Comparison of ENCODE assay signal across 8 cellular contexts in the genomic region with DNA sequence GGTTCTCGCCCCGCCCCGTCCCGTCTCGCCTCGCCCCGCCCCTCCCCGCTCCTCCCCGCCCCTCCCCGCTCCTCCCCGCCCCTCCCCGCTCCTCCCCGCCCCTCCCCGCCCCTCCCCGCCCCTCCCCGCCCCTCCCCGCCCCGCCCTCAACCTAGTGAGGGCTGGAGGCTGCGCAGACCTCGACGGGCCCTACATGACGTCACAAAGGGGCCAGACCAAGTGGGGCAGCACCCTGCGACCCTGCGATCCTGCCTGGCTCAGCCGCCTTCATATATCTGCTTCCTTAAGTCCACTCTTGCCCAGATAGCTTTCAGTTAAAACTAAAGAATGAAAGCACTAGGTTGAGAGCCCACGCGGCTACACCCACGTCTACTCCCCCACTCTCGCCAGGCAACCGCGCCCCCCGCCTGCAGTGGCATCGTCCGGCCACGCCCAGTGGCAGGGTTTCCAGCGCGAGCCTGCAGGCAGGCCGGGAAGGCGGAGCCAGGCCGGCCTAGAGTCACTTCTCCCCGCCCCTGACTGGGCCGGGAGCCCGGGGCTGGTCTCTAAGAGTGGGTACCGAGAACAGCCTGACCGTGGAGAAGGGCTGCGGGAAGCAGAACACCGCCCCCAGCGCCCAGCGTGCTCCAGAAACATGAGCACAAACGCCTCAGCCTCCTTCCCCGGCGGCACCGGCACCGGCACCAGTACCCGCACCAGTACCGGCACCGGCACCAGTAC. TPM values are rescaled to one million over a fixed set of nuclear protein-coding genes. Genes with fewer than 3 reads are reported as not detected.
DNase-seq lines count a peak whose midpoint lies in the region; ATAC-seq and TF ChIP-seq lines count a peak whose summit lies in the region.

No MANE protein-coding gene starts in this region.

- H3K27me3 ChIP-seq in H7 (ENCODE audit: control insufficient read depth, insufficient read depth, low read length) (peaks cover 10% of the 10 kb centered on the region; the same call in 1 of the 2 replicates), foreskin keratinocyte (no peaks in the 10 kb centered on the region), neural progenitor cell (peaks cover 5% of the 10 kb centered on the region), stomach (peaks cover 0 to 4% (median 0%) of the 10 kb centered on the region in 3 donors)

- no peaks in the 10 kb centered on the region for H3K4me1 ChIP-seq in foreskin keratinocyte
- no peaks in the 10 kb centered on the region for H3K4me1 ChIP-seq in neural progenitor cell
- peaks cover 0 to 8% (median 6%) of the 10 kb centered on the region in 4 donors for H3K4me1 ChIP-seq in stomach

- peaks cover 4% of the 10 kb centered on the region for H3K9me3 Mint-ChIP-seq in neural progenitor cell

- no peaks in the 10 kb centered on the region for H3K36me3 ChIP-seq in H7 (replicated peaks; ENCODE audit: control insufficient read depth, insufficient read depth, low read length)
- no peaks in the 10 kb centered on the region for H3K36me3 ChIP-seq in neural progenitor cell
- no peaks in the 10 kb centered on the region for H3K36me3 ChIP-seq in stomach

- H3K9me3 ChIP-seq in neural progenitor cell (ENCODE audit: low read depth) (no peaks in the 10 kb centered on the region), stomach (peaks cover 0 to 8% (median 0%) of the 10 kb centered on the region in 4 donors)

- H3K27me3 Mint-ChIP-seq in neural progenitor cell (ENCODE audit: insufficient read depth, low read depth): peaks cover 7% of the 10 kb centered on the region

- ATAC-seq in foreskin keratinocyte: peak; percentile 92

- H3K9ac ChIP-seq in neural progenitor cell: peak overlapping the region; percentile 99

- H3K27ac Mint-ChIP-seq in neural progenitor cell: peak overlapping the region; percentile 100

- H3K4me3 ChIP-seq in H7 (ENCODE audit: insufficient read depth, low read depth, low read length) (peak overlapping the region; percentile 71), neural progenitor cell (peak overlapping the region; percentile 74), stomach (peak overlapping the region; percentile 58 to 70 (median 62))

- H4K20me1 ChIP-seq in neural progenitor cell (ENCODE audit: low read depth): no peaks in the 10 kb centered on the region

- H3K79me2 ChIP-seq in neural progenitor cell (ENCODE audit: low read depth): no peaks in the 10 kb centered on the region

- peak overlapping the region; percentile 100 for H3K27ac ChIP-seq in foreskin keratinocyte
- peak overlapping the region; percentile 98 for H3K27ac ChIP-seq in neural progenitor cell
- peak overlapping the region; percentile 88 to 96 (median 92) for H3K27ac ChIP-seq in stomach

- H3K4me2 ChIP-seq in neural progenitor cell: peak overlapping the region; percentile 83

- no peak for TF ChIP-seq EP300 in stomach (IDR thresholded peaks at IDR 0.05)

- TF ChIP-seq POLR2A in stomach (IDR thresholded peaks at IDR 0.05): peak in 2 of 4 donors; percentile 60 to 80

- intact Hi-C loops in stomach (cut with DNase I; ENCODE audit: low total_unique reads): no loop called here

- WGBS in stomach, 5 donors: 0 to 31% (median 3%) methylated on average over 7 to 48 of the region's 57 CpGs

- TF ChIP-seq CTCF in foreskin keratinocyte (conservative IDR thresholded peaks at IDR 0.05): peak; percentile 59
- TF ChIP-seq CTCF in neural progenitor cell (IDR thresholded peaks at IDR 0.05): peak; percentile 32
- peak in 2 of 7 experiments; percentile 23 to 48 for TF ChIP-seq CTCF in stomach (IDR thresholded peaks at IDR 0.05)

- DNase-seq in Daoy (ENCODE audit: low read depth) (peak; percentile 90), H7 (peak; percentile 97), LoVo (ENCODE audit: low spot score) (peak; percentile 84), SHP77 treated with DMSO at 0.1 percent for 48 hours (lab: John Stamatoyannopoulos, UW) (peak; percentile 66), foreskin keratinocyte (peak; percentile 65 to 84), neural progenitor cell (ENCODE audit: low spot score) (peak; percentile 96), stomach (peak; percentile 94)
- DNase-seq in activated naive CD4-positive, alpha-beta T cell treated with Interleukin-2 at 50 U/mL for 16 hours: peak; percentile 87

- H3K4me3 Mint-ChIP-seq in neural progenitor cell: peak overlapping the region; percentile 86

- peak overlapping the region; percentile 97 for H2AFZ ChIP-seq in neural progenitor cell (replicated peaks)

- H3F3A ChIP-seq in neural progenitor cell (ENCODE audit: low read depth): no peaks in the 10 kb centered on the region

- no peaks in the 10 kb centered on the region for H3K4me1 Mint-ChIP-seq in neural progenitor cell

- no peaks in the 10 kb centered on the region for H3K36me3 Mint-ChIP-seq in neural progenitor cell

RNA-seq across cellular contexts. Expression of a gene that starts 1.5 kb away (rescaled TPM):
- total RNA-seq in Daoy (2014; rRNA removed; shearing (Covaris generic)): 1.9 and 10.9 TPM in 2 replicates
- 20.1 and 23.3 TPM in 2 replicates for total RNA-seq in H7 (2014; rRNA removed; shearing (Covaris generic))
- 31.9 and 39.1 TPM in 2 replicates for total RNA-seq in foreskin keratinocyte
- 20.5 and 22.6 TPM in 2 replicates for polyA plus RNA-seq in foreskin keratinocyte
- total RNA-seq in neural progenitor cell (ENCODE audit: low replicate concordance): 4.4 and 12.7 TPM in 2 replicates
- 100 to 1,000 TPM in 3 of 5 donors, 10 to 100 TPM in 2; 69.6 to 157 (median 109) TPM for total RNA-seq in stomach
- 10 to 100 TPM; 47.0 to 91.3 (median 63.3) TPM for polyA plus RNA-seq in stomach

Comparison
In these comparisons a context has a peak if more than half of its experiments do, and no peak if none do; other contexts are left out.
1. Peak in every context shown above with its lines: DNase-seq, ATAC-seq, H3K4me3 ChIP-seq and H3K27ac ChIP-seq.